22 cellular contexts compared by ENCODE assay signal in genomic region chr1:31535561-31535960, GRCh38. TPM values are rescaled to one million over a fixed set of nuclear protein-coding genes. Genes with fewer than 3 reads are reported as not detected.
DNase-seq lines count a peak whose midpoint lies in the region; ATAC-seq, FAIRE-seq and TF ChIP-seq lines count a peak whose summit lies in the region.
"Had no signal": no experiment of that assay in that cellular context is flagged by ENCODE, and none has a peak within 500 bp of the region (broad histone marks: within the 10 kb centered on the region; RNA-seq: fewer than 3 reads in every experiment).

No MANE protein-coding gene starts in this region.

- no peaks in the 10 kb centered on the region for H3K36me3 ChIP-seq in BLaER1
- no peaks in the 10 kb centered on the region for H3K36me3 ChIP-seq in CD8-positive, alpha-beta memory T cell (ENCODE audit: insufficient read depth, low read length)
- H3K36me3 ChIP-seq in mucosa of descending colon (ENCODE audit: low read depth) = no peaks in the 10 kb centered on the region
- H3K36me3 ChIP-seq: right atrium auricular region had no signal

- H3K4me1 Mint-ChIP-seq in CD8-positive, alpha-beta memory T cell = peaks cover 6 to 11% (median 11%) of the 10 kb centered on the region in 3 donors
- peaks cover 7 to 15% (median 10%) of the 10 kb centered on the region in 3 donors for H3K4me1 Mint-ChIP-seq in T-cell

- H4K20me1 ChIP-seq in BLaER1 = peaks cover 8% of the 10 kb centered on the region; the same call in 1 of the 2 replicates

- peaks cover 4% of the 10 kb centered on the region; the same call in 1 of the 2 replicates for H3K27me3 ChIP-seq in BLaER1
- H3K27me3 ChIP-seq in CD8-positive, alpha-beta memory T cell (ENCODE audit: insufficient read depth, low read length, poor library complexity, severe bottlenecking) = peaks cover 11% of the 10 kb centered on the region
- H3K27me3 ChIP-seq: right atrium auricular region had no signal

- H3K9me3 Mint-ChIP-seq in CD8-positive, alpha-beta memory T cell = no peaks in the 10 kb centered on the region
- no peaks in the 10 kb centered on the region for H3K9me3 Mint-ChIP-seq in T-cell
- H3K9me3 Mint-ChIP-seq: natural killer cell had no signal

- POLR2A ChIA-PET in CD8-positive, alpha-beta memory T cell (lab: Charles Lee) = no interaction called here
- POLR2A ChIA-PET in T-cell (lab: Charles Lee) = no interaction called here

- H3K4me3 ChIP-seq in BLaER1 (no peak overlapping the region), mucosa of descending colon (no peak overlapping the region)
- no peak overlapping the region for H3K4me3 ChIP-seq in CD8-positive, alpha-beta memory T cell (ENCODE audit: low read length)
- H3K4me3 ChIP-seq: right atrium auricular region had no signal

- H3K36me3 Mint-ChIP-seq in CD8-positive, alpha-beta memory T cell = no peaks in the 10 kb centered on the region
- H3K36me3 Mint-ChIP-seq in T-cell = no peaks in the 10 kb centered on the region
- H3K36me3 Mint-ChIP-seq: natural killer cell had no signal

- H3K9ac ChIP-seq in BLaER1 = no peak overlapping the region

- no peak for FAIRE-seq in RCC 7860 (lab: Jason Lieb, UNC)
- FAIRE-seq: endometrium had no signal

- peaks cover 13 to 45% of the 10 kb centered on the region in 2 donors for H3K27me3 Mint-ChIP-seq in CD8-positive, alpha-beta memory T cell
- peaks cover 25 to 27% of the 10 kb centered on the region in 2 donors for H3K27me3 Mint-ChIP-seq in T-cell

- peak overlapping the region in 4 of 7 donors; percentile 44 to 65 (median 58) for H3K4me3 Mint-ChIP-seq in CD8-positive, alpha-beta memory T cell
- H3K4me3 Mint-ChIP-seq in T-cell = peak overlapping the region in 2 of 3 donors; percentile 60 to 69
- H3K4me3 Mint-ChIP-seq: natural killer cell had no signal

- no peak overlapping the region for H3K27ac ChIP-seq in BLaER1
- no peak overlapping the region for H3K27ac ChIP-seq in CD8-positive, alpha-beta memory T cell (ENCODE audit: low read depth, low read length)
- H3K27ac ChIP-seq: C4-2B, right atrium auricular region had no signal

- DNase-seq in CD8-positive, alpha-beta memory T cell = no peak
- no peak for DNase-seq in T-cell
- DNase-seq in mucosa of descending colon = no peak
- no peak for DNase-seq in GM13977 (ENCODE audit: low spot score)
- DNase-seq in RCC 7860 (ENCODE audit: low spot score) = no peak
- DNase-seq in SW 1271 (lab: John Stamatoyannopoulos, UW) = no peak
- DNase-seq: activated CD8-positive, alpha-beta memory T cell treated with anti-CD3 and anti-CD28 coated beads, Interleukin-2, amount 50 U/mL, for 48 hours; activated gamma-delta T cell; cortex of kidney; glutamatergic neuron; kidney glomerular epithelial cell; mesenchymal stem cell; natural killer cell; NCI-H1092 treated with DMSO at 0.1 percent for 48 hours; NCI-H2029; NCI-H82; stimulated activated CD4-positive, alpha-beta T cell treated with anti-CD3 and anti-CD28 coated beads, Interleukin-12 subunit alpha, Interleukin-12 subunit beta, amount 100 ng/mL, for 4 hours had no signal

- H3K4me1 ChIP-seq in BLaER1 (peaks cover 23% of the 10 kb centered on the region), mucosa of descending colon (ENCODE audit: low read depth) (peaks cover 32% of the 10 kb centered on the region)
- no peaks in the 10 kb centered on the region for H3K4me1 ChIP-seq in CD8-positive, alpha-beta memory T cell (ENCODE audit: insufficient read depth, low read length)

- CTCF ChIA-PET in CD8-positive, alpha-beta memory T cell (lab: Charles Lee) = interaction anchor here (0.9 kb wide), 1 partner anchor 14 kb away, joined by 3 read pairs; no protein-coding TSS in a partner anchor
- CTCF ChIA-PET in T-cell (lab: Charles Lee) = interaction anchor here in 1 of 2 donors (0.6 to 1.0 kb wide), 2 partner anchors 14 to 765 kb away, joined by 3 to 5 read pairs; no protein-coding TSS in a partner anchor

- in situ Hi-C loops in GM13977 (cut with MboI; ENCODE audit: low pct_unique_long_range_greater_than_20kb, low sequenced_read_pairs, unreplicated experiment) = loop anchor here (25.0 kb wide), 1 partner anchor 98 kb away; no protein-coding TSS in a partner anchor

- intact Hi-C loops in mucosa of descending colon (cut with DNase I, micrococcal nuclease) = no loop called here

- no peaks in the 10 kb centered on the region for H3K9me3 ChIP-seq in BLaER1
- H3K9me3 ChIP-seq in CD8-positive, alpha-beta memory T cell (ENCODE audit: low read length) = no peaks in the 10 kb centered on the region
- H3K9me3 ChIP-seq in mucosa of descending colon = no peaks in the 10 kb centered on the region
- H3K9me3 ChIP-seq: right atrium auricular region had no signal

- peak overlapping the region; percentile 75 for H3K4me2 ChIP-seq in BLaER1

- no peak for ATAC-seq in T-cell (replicated peaks in 1 of 4)
- peak; percentile 66 for ATAC-seq in mucosa of descending colon

- H3K27ac Mint-ChIP-seq in CD8-positive, alpha-beta memory T cell = no peak overlapping the region
- H3K27ac Mint-ChIP-seq in T-cell = peak overlapping the region in 1 of 2 donors; percentile 11
- H3K27ac Mint-ChIP-seq: natural killer cell had no signal

- no peak for TF ChIP-seq CTCF in mucosa of descending colon (IDR thresholded peaks at IDR 0.05)
- TF ChIP-seq CTCF in GM13977 (IDR thresholded peaks at IDR 0.05; ENCODE audit: extremely low read depth, insufficient read depth, missing control alignments) = no peak

RNA-seq across cellular contexts. Expression of gene TINAGL1, which starts 40.8 kb away (rescaled TPM):
- not detected for total RNA-seq in CD8-positive, alpha-beta memory T cell
- not detected for polyA plus RNA-seq in CD8-positive, alpha-beta memory T cell
- total RNA-seq in T-cell (under 1 TPM in 3 of 5 donors, not detected in 2; 0.43 to 0.61 (median 0.44) TPM), mucosa of descending colon (100 to 1,000 TPM; 104 to 169 (median 148) TPM)
- total RNA-seq: natural killer cell; T-helper 1 cell treated with Interleukin-12 subunit alpha and Interleukin-12 subunit beta and Interleukin-4 antibody, amounts not matched to agents 30 ng/mL and 1 ng/mL, for 36 hours had no signal

Comparison
In these comparisons a context has a peak if more than half of its experiments do, and no peak if none do; other contexts are left out.
1. RNA of gene TINAGL1, which starts 40.8 kb away (total RNA-seq): 104 to 169 TPM in mucosa of descending colon; 0.43 to 0.61 TPM in T-cell and not detected in CD8-positive, alpha-beta memory T cell; every median in the first group is over 10 times any median in the second.